ENCODE assay signal across 8 cellular contexts in the genomic region with DNA sequence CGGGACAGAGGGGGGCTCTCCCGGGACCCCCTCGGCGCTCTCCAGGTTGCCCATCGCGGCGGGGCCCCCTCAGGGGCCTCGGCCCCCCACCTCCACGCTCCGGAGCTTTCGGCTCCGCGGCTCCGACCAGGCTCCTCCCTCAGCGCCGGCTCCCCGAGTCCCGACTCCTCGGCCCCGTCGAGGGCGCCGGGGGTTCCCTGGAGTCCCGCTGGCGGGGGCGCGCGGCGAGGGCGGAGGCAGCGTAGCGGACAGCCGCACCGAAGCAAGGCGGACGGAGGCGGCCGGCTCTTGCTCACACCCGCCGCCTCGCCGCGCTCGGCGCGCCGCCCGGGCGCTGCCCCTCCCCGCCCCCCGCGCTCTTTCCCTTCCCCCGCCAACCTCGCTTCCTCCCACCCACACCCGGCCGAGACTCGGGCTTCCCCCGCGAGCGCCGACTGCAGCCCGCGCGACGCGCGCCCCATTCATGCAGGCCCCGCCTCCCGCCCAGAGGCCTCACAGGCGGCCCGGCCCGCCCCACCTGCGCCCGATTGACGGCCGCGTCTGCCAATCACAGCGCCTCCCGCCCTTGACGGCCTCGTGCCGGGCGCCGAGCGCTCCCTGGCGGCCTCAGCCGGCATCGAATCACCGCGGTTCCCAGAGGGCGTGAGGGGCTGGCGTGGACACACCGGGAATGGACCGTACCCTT. TPM values are rescaled to one million over a fixed set of nuclear protein-coding genes. Genes with fewer than 3 reads are reported as not detected.
A peak's percentile ranks its signal among the peaks of the same experiment; 100 is the strongest.
DNase-seq lines count a peak whose midpoint lies in the region; ATAC-seq and TF ChIP-seq lines count a peak whose summit lies in the region.

A gene with protein sequence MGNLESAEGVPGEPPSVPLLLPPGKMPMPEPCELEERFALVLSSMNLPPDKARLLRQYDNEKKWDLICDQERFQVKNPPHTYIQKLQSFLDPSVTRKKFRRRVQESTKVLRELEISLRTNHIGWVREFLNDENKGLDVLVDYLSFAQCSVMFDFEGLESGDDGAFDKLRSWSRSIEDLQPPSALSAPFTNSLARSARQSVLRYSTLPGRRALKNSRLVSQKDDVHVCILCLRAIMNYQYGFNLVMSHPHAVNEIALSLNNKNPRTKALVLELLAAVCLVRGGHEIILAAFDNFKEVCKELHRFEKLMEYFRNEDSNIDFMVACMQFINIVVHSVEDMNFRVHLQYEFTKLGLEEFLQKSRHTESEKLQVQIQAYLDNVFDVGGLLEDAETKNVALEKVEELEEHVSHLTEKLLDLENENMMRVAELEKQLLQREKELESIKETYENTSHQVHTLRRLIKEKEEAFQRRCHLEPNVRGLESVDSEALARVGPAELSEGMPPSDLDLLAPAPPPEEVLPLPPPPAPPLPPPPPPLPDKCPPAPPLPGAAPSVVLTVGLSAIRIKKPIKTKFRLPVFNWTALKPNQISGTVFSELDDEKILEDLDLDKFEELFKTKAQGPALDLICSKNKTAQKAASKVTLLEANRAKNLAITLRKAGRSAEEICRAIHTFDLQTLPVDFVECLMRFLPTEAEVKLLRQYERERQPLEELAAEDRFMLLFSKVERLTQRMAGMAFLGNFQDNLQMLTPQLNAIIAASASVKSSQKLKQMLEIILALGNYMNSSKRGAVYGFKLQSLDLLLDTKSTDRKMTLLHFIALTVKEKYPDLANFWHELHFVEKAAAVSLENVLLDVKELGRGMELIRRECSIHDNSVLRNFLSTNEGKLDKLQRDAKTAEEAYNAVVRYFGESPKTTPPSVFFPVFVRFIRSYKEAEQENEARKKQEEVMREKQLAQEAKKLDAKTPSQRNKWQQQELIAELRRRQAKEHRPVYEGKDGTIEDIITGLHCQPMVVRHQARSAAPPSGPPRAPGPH (minus strand): TSS at position 279 of the 685 bp plus-strand sequence. CDS start 225 bp downstream, at position 54.

- ATAC-seq in HG03175 (IDR thresholded peaks at IDR 0.05; ENCODE audit: unreplicated experiment) (peak; percentile 87), activated B cell treated with CpG ODN at 0.5 μM for 24 hours (ENCODE audit: low read depth) (peak; percentile 90)

- peak within 1 kb of the TSS; percentile 97 for H3K4me3 Mint-ChIP-seq in activated B cell treated with CpG ODN at 0.5 μM for 24 hours

- DNase-seq in AG09309 (ENCODE audit: low read depth), result peak; percentile 77
- DNase-seq in NCI-H2227 treated with DMSO at 0.1 percent for 48 hours (lab: John Stamatoyannopoulos, UW), result peak; percentile 78
- peak; percentile 99 for DNase-seq in activated B cell treated with CpG ODN at 0.5 μM for 24 hours
- peak in 60 of 61 donors; percentile 57 to 99 (median 95) for DNase-seq in caudate nucleus (lab: John Stamatoyannopoulos, UW)
- DNase-seq in iris pigment epithelial cell (ENCODE audit: low read depth), result peak; percentile 95
- peak; percentile 100 for DNase-seq in stimulated activated CD4-positive, alpha-beta T cell treated with anti-CD3 and anti-CD28 coated beads, Interleukin-12 subunit alpha, Interleukin-12 subunit beta, amount 100 ng/mL, for 4 hours

- intact Hi-C loops in activated B cell treated with CpG ODN at 0.5 μM for 24 hours (cut with micrococcal nuclease), result loop anchor here (1.0 to 5.0 kb wide), 10 partner anchors 8 to 155 kb away; partner anchors contain the start of genes MCRS1, NCKAP5L, PRPF40B and TMBIM6

- in situ Hi-C loops in GM18951 (cut with MboI; ENCODE audit: low sequenced_read_pairs, unreplicated experiment), result loop anchor here (5.0 kb wide), 1 partner anchor 55 kb away; no protein-coding TSS in a partner anchor

- peaks cover 10% of the 10 kb centered on the region for H3K36me3 Mint-ChIP-seq in activated B cell treated with CpG ODN at 0.5 μM for 24 hours (ENCODE audit: low read depth)

- peak; percentile 65 for TF ChIP-seq POLR2A in GM18951 (IDR thresholded peaks at IDR 0.05; ENCODE audit: extremely low read depth, insufficient read depth, insufficient read length)

- peaks cover 5% of the 10 kb centered on the region for H3K27me3 Mint-ChIP-seq in activated B cell treated with CpG ODN at 0.5 μM for 24 hours

- CTCF ChIA-PET in activated B cell treated with CpG ODN at 0.5 μM for 24 hours (lab: Charles Lee), result interaction anchor here (0.8 to 17.1 kb wide), 9 partner anchors 8 to 71 kb away, joined by 3 to 284 read pairs (median 5); no protein-coding TSS in a partner anchor

- H3K27ac Mint-ChIP-seq in activated B cell treated with CpG ODN at 0.5 μM for 24 hours, result peak within 1 kb of the TSS; percentile 91

- peak; percentile 90 for TF ChIP-seq CTCF in AG09309 (IDR thresholded peaks at IDR 0.05; ENCODE audit: control insufficient read depth, insufficient read depth, low read depth, low read length, missing control alignments)
- TF ChIP-seq CTCF in activated B cell treated with CpG ODN at 0.5 μM for 24 hours (IDR thresholded peaks at IDR 0.05), result no peak

- H3K27ac ChIP-seq in caudate nucleus (ENCODE audit: low read depth, low read length), result peak within 1 kb of the TSS; percentile 80

- peak within 1 kb of the TSS; percentile 77 for H3K4me3 ChIP-seq in AG09309 (ENCODE audit: control insufficient read depth, low read depth, low read length)

- no peaks in the 10 kb centered on the region for H3K9me3 Mint-ChIP-seq in activated B cell treated with CpG ODN at 0.5 μM for 24 hours

- peaks cover 45% of the 10 kb centered on the region for H3K4me1 Mint-ChIP-seq in activated B cell treated with CpG ODN at 0.5 μM for 24 hours

- POLR2A ChIA-PET in activated B cell treated with CpG ODN at 0.5 μM for 24 hours (lab: Charles Lee), result interaction anchor here (1.5 to 7.1 kb wide), 9 partner anchors 9 to 84 kb away, joined by 8 to 265 read pairs (median 13); partner anchors contain the start of genes PRPF40B and TMBIM6

RNA-seq across cellular contexts. Expression of the gene that starts here (rescaled TPM):
- 74.7 and 84.3 TPM in 2 replicates for total RNA-seq in activated B cell treated with CpG ODN at 0.5 μM for 24 hours

Comparison
In these comparisons a context has a peak if more than half of its experiments do, and no peak if none do; other contexts are left out.
1. Peak in every context shown above with its lines: DNase-seq, ATAC-seq, H3K4me3 ChIP-seq and H3K27ac ChIP-seq.